8 cellular contexts compared by ENCODE assay signal in genomic region chr5:177477701-177478477, GRCh38. TPM values are rescaled to one million over a fixed set of nuclear protein-coding genes. Genes with fewer than 3 reads are reported as not detected.
DNase-seq lines count a peak whose midpoint lies in the region; ATAC-seq and TF ChIP-seq lines count a peak whose summit lies in the region.
"Had no signal": no experiment of that assay in that cellular context is flagged by ENCODE, and none has a peak within 500 bp of the region (broad histone marks: within the 10 kb centered on the region; RNA-seq: fewer than 3 reads in every experiment).

No MANE protein-coding gene starts in this region.

- no peak overlapping the region for H3K4me3 Mint-ChIP-seq in brain

- H3K27ac ChIP-seq in HUES64 (ENCODE audit: low read depth, low read length) (peak overlapping the region; percentile 49; the same call in 1 of the 2 replicates), rectal smooth muscle tissue (ENCODE audit: low read depth, low read length) (peak overlapping the region; percentile 72), body of pancreas (no peak overlapping the region)

- H3K4me1 ChIP-seq in HUES64 (ENCODE audit: insufficient read depth, low read length) (peaks cover 14% of the 10 kb centered on the region; the same call in 1 of the 2 replicates), rectal smooth muscle tissue (ENCODE audit: control insufficient read depth, insufficient read depth, low read length) (peaks cover 27% of the 10 kb centered on the region), body of pancreas (peaks cover 16% of the 10 kb centered on the region)

- TF ChIP-seq POLR2A in body of pancreas (IDR thresholded peaks at IDR 0.05), result no peak

- H3K27me3 Mint-ChIP-seq in brain, result no peaks in the 10 kb centered on the region

- H3K9ac ChIP-seq in HUES64 (ENCODE audit: low read depth, low read length) (no peak overlapping the region), rectal smooth muscle tissue (ENCODE audit: low read length) (no peak overlapping the region)

- H3K9me3 Mint-ChIP-seq in brain, result no peaks in the 10 kb centered on the region

- peaks cover under 1% of the 10 kb centered on the region for H3K36me3 Mint-ChIP-seq in brain

- DNase-seq in body of pancreas, result no peak
- DNase-seq: HCEC 1CT, NCI-H2029 treated with DMSO at 0.1 percent for 48 hours, SHP77 treated with DMSO at 0.1 percent for 48 hours had no signal

- H3K4me1 Mint-ChIP-seq in brain, result peaks cover 56% of the 10 kb centered on the region

- TF ChIP-seq CTCF in brain (conservative IDR thresholded peaks at IDR 0.05) (no peak), body of pancreas (IDR thresholded peaks at IDR 0.05) (no peak)

- no peak for ATAC-seq in GM18907 (IDR thresholded peaks at IDR 0.05; ENCODE audit: unreplicated experiment)
- ATAC-seq in body of pancreas, result no peak

- H3K27me3 ChIP-seq in HUES64 (ENCODE audit: insufficient read depth, low read length) (no peaks in the 10 kb centered on the region), rectal smooth muscle tissue (ENCODE audit: control insufficient read depth, insufficient read depth, low read length) (no peaks in the 10 kb centered on the region), body of pancreas (no peaks in the 10 kb centered on the region)

- 94% methylated on average over 13 of the region's 13 CpGs for WGBS in HUES64
- 95% methylated on average over 10 to 13 of the region's 13 CpGs for WGBS in body of pancreas, 2 donors

- intact Hi-C loops in body of pancreas (cut with DNase I), result loop anchor here (10.0 kb wide), 1 partner anchor 163 kb away; the partner anchor contains the start of gene MXD3

- H3K4me3 ChIP-seq in HUES64 (ENCODE audit: low read length) (no peak overlapping the region), rectal smooth muscle tissue (ENCODE audit: low read length) (no peak overlapping the region), body of pancreas (no peak overlapping the region)

- H3K36me3 ChIP-seq in HUES64 (ENCODE audit: insufficient read depth, low read length) (peaks cover 14% of the 10 kb centered on the region), rectal smooth muscle tissue (ENCODE audit: control insufficient read depth, insufficient read depth, low read length) (peaks cover 3% of the 10 kb centered on the region), body of pancreas (replicated peaks in 1 of 2; ENCODE audit: insufficient read depth in 1 of 2, low read depth in 2 of 2) (no peaks in the 10 kb centered on the region)

- H3K27ac Mint-ChIP-seq in brain, result peak overlapping the region in 4 of 5 experiments; percentile 41 to 95 (median 52)

- H3K9me3 ChIP-seq in HUES64 (ENCODE audit: insufficient read depth, low read depth, low read length), result no peaks in the 10 kb centered on the region
- H3K9me3 ChIP-seq in body of pancreas, result no peaks in the 10 kb centered on the region

RNA-seq across cellular contexts. Expression of gene DBN1, which starts 4.5 kb away (rescaled TPM):
- 252 TPM for polyA plus RNA-seq in HUES64 (2013, experiment 1 of 2)
- polyA plus RNA-seq in HUES64 (2013, experiment 2 of 2), result 228 TPM
- 275 TPM for polyA plus RNA-seq in brain (ENCODE audit: insufficient read depth, low read depth, low replicate concordance)
- 10 to 100 TPM; 28.0 to 29.0 TPM for total RNA-seq in body of pancreas

RNA-seq across cellular contexts. Expression of gene PDLIM7, which starts 19.5 kb away (rescaled TPM):
- 118 TPM for polyA plus RNA-seq in HUES64 (2013, experiment 1 of 2)
- 108 TPM for polyA plus RNA-seq in HUES64 (2013, experiment 2 of 2)
- polyA plus RNA-seq in brain (ENCODE audit: insufficient read depth, low read depth, low replicate concordance), result 20.1 TPM
- 10 to 100 TPM in 1 of 2 donors, 1 to 10 TPM in 1; 7.3 to 15.8 TPM for total RNA-seq in body of pancreas

RNA-seq across cellular contexts. Expression of gene PRR7, which starts 31.3 kb away (rescaled TPM):
- polyA plus RNA-seq in HUES64 (2013, experiment 1 of 2), result 5.5 TPM
- 7.7 TPM for polyA plus RNA-seq in HUES64 (2013, experiment 2 of 2)
- 10.9 TPM for polyA plus RNA-seq in brain (ENCODE audit: insufficient read depth, low read depth, low replicate concordance)
- 1 to 10 TPM in 1 of 2 donors, under 1 TPM in 1; 0.78 to 1.3 TPM for total RNA-seq in body of pancreas

RNA-seq across cellular contexts. Expression of gene DOK3, which starts 31.7 kb away (rescaled TPM):
- 6.6 TPM for polyA plus RNA-seq in HUES64 (2013, experiment 1 of 2)
- polyA plus RNA-seq in HUES64 (2013, experiment 2 of 2), result 3.0 TPM
- polyA plus RNA-seq in brain (ENCODE audit: insufficient read depth, low read depth, low replicate concordance), result 1.8 TPM
- 1 to 10 TPM; 3.3 to 5.4 TPM for total RNA-seq in body of pancreas

RNA-seq across cellular contexts. Expression of gene DDX41, which starts 38.9 kb away (rescaled TPM):
- polyA plus RNA-seq in HUES64 (2013, experiment 1 of 2), result 72.2 TPM
- 64.1 TPM for polyA plus RNA-seq in HUES64 (2013, experiment 2 of 2)
- polyA plus RNA-seq in brain (ENCODE audit: insufficient read depth, low read depth, low replicate concordance), result 231 TPM
- 100 to 1,000 TPM in 1 of 2 donors, 10 to 100 TPM in 1; 86.1 to 115 TPM for total RNA-seq in body of pancreas

Comparison
In these comparisons a context has a peak if more than half of its experiments do, and no peak if none do; other contexts are left out.
1. H3K27ac ChIP-seq: peak in HUES64 (single experiment) and rectal smooth muscle tissue (single experiment); none in body of pancreas (0 of 4).